6 cellular contexts compared by ENCODE assay signal in genomic region chr9:4544714-4545113, GRCh38. TPM values are rescaled to one million over a fixed set of nuclear protein-coding genes. Genes with fewer than 3 reads are reported as not detected.
DNase-seq lines count a peak whose midpoint lies in the region; ATAC-seq and TF ChIP-seq lines count a peak whose summit lies in the region.
"Not testable (repeated sequence)": the region's sequence is repeated elsewhere in the genome, so short reads cannot be mapped to it uniquely, and the experiment has no call there.
"Had no signal": no experiment of that assay in that cellular context is flagged by ENCODE, and none has a peak within 500 bp of the region (broad histone marks: within the 10 kb centered on the region; RNA-seq: fewer than 3 reads in every experiment).

No MANE protein-coding gene starts in this region.

- DNase-seq in NCI-H82 (lab: John Stamatoyannopoulos, UW) (peak; percentile 32), dermis blood vessel endothelial cell (peak; percentile 63)
- DNase-seq in OCI-LY7 (ENCODE audit: low spot score); WTC11 (ENCODE audit: low spot score); endothelial cell (ENCODE audit: low spot score): not testable (repeated sequence)

- H3K4me1 ChIP-seq in OCI-LY7 (ENCODE audit: insufficient read depth, low read length, poor library complexity, severe bottlenecking): not testable (repeated sequence)

- H3K9me2 ChIP-seq in OCI-LY7 (ENCODE audit: insufficient read depth, low read length): not testable (repeated sequence)

- H3K4me2 ChIP-seq in OCI-LY7 (ENCODE audit: low read length): not testable (repeated sequence)

- H3K4me1 Mint-ChIP-seq in WTC11 (peaks cover 33% of the 10 kb centered on the region), endothelial cell (ENCODE audit: unreplicated experiment) (peaks cover 35% of the 10 kb centered on the region)

- peak overlapping the region; percentile 76; the same call in 1 of the 2 replicates for H2AFZ ChIP-seq in OCI-LY7 (ENCODE audit: low read length)

- peaks cover 14% of the 10 kb centered on the region for H3K36me3 Mint-ChIP-seq in WTC11
- not testable (repeated sequence) for H3K36me3 Mint-ChIP-seq in endothelial cell (ENCODE audit: low read depth, unreplicated experiment)

- H3K4me3 ChIP-seq in OCI-LY7 (ENCODE audit: low read depth, low read length, poor library complexity, severe bottlenecking): not testable (repeated sequence)

- H3K27me3 Mint-ChIP-seq in WTC11 (ENCODE audit: low read depth); endothelial cell (ENCODE audit: unreplicated experiment): not testable (repeated sequence)

- H3K9me3 ChIP-seq in OCI-LY7 (ENCODE audit: low read length): not testable (repeated sequence)

- not testable (repeated sequence) for H3K9me3 Mint-ChIP-seq in WTC11; endothelial cell (ENCODE audit: unreplicated experiment)

- not testable (repeated sequence) for H4K20me1 ChIP-seq in OCI-LY7 (ENCODE audit: insufficient read depth, low read length)

- not testable (repeated sequence) for BruUV-seq in OCI-LY7 (replicated peaks; lab: Mats Ljungman, UMichigan)

- not testable (repeated sequence) for TF ChIP-seq CTCF in OCI-LY7 (conservative IDR thresholded peaks at IDR 0.05; ENCODE audit: low read length); WTC11 (IDR thresholded peaks at IDR 0.05); endothelial cell (IDR thresholded peaks at IDR 0.05; ENCODE audit: unreplicated experiment)

- not testable (repeated sequence) for H3K27ac ChIP-seq in OCI-LY7 (ENCODE audit: low read depth, low read length, poor library complexity, severe bottlenecking)

- not testable (repeated sequence) for H3K36me3 ChIP-seq in OCI-LY7 (ENCODE audit: insufficient read depth, low read length)

- POLR2A ChIA-PET in OCI-LY7 (lab: Charles Lee): interaction anchor here (0.6 to 0.7 kb wide), 2 partner anchors 130 to 204 kb away, joined by 3 read pairs; no protein-coding TSS in a partner anchor
- POLR2A ChIA-PET in WTC11 (lab: Charles Lee): not testable (repeated sequence)

- 0 out of 2 replicates have a peak overlapping the region, but pooled peaks have one; percentile 48 for H3K27ac Mint-ChIP-seq in WTC11
- H3K27ac Mint-ChIP-seq in endothelial cell (ENCODE audit: unreplicated experiment): peak overlapping the region; percentile 72

- intact Hi-C loops in OCI-LY7 (cut with micrococcal nuclease; ENCODE audit: unreplicated experiment): not testable (repeated sequence)

- CTCF ChIA-PET in OCI-LY7 (lab: Charles Lee; ENCODE audit: unreplicated experiment); WTC11 (lab: Charles Lee): not testable (repeated sequence)

- not testable (repeated sequence) for H3K4me3 Mint-ChIP-seq in WTC11; endothelial cell (ENCODE audit: unreplicated experiment)

- not testable (repeated sequence) for ATAC-seq in WTC11

- not testable (repeated sequence) for H3K79me2 ChIP-seq in OCI-LY7 (ENCODE audit: insufficient read depth, low read depth, low read length)

RNA-seq across cellular contexts. Expression of gene SLC1A1, which starts 54.4 kb away (rescaled TPM):
- total RNA-seq in OCI-LY7 (2014; rRNA removed; shearing (Covaris generic)): not detected in 2 replicates
- total RNA-seq in OCI-LY7 (2022) (not detected in 2 replicates), WTC11 (2021) (7.0 to 8.5 TPM (median 7.1 TPM) in 3 replicates), dermis blood vessel endothelial cell (4.1 and 8.4 TPM in 2 replicates), endothelial cell (ENCODE audit: unreplicated experiment) (2.2 TPM)
- total RNA-seq: CD8-positive, alpha-beta T cell had no signal
